Comparison of ENCODE assay signal across 13 cellular contexts in the genomic region with DNA sequence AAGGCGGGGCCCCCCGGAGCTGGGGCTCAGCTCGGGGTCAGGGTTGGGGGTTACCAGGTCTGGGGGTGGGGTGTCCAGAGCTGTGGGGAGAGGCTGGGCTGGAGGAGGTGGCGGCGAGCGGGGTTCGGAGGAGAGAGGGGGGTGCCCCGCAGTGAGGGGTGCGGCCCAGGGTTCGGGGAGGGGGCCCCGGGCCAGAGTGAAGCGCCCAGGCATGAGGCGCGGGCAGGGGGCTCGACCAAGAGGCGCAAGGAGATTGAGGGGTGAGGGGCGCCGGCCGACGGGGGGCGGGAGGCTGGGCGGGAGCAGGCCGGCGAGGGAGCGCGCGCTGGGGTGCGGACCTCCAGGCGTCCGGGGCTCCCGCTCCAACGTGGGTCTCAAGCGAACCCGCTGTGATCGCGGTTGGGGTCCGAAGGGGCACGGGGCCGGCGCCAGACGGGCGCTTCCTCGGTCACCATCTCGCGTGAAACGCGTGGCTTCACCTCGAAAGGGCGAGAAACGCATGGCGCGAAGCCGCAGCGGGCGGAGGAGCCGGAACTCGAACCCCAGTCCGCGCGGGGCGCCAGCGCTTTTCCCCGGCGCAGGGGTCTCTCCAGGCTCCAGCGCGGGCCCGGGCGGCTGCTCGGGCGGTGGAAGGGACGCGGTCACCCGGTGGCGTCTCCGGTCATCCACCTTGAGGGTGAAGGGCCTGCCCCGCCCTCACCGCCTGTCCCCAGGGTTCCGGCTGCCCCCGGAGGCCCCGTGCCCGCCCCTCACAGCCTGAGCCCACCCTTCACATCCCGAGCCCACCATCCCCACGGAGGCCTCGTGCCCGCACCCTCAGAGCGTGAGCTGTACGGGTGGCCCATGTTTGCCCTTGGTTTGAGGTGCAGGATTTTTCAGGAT. TPM values are rescaled to one million over a fixed set of nuclear protein-coding genes. Genes with fewer than 3 reads are reported as not detected.
A peak's percentile ranks its signal among the peaks of the same experiment; 100 is the strongest.
DNase-seq lines count a peak whose midpoint lies in the region; ATAC-seq and TF ChIP-seq lines count a peak whose summit lies in the region.
"Had no signal": no experiment of that assay in that cellular context is flagged by ENCODE, and none has a peak within 500 bp of the region (broad histone marks: within the 10 kb centered on the region; RNA-seq: fewer than 3 reads in every experiment).

No MANE protein-coding gene starts in this region.

- peak overlapping the region; percentile 65 for H3K4me3 ChIP-seq in GM12875 (ENCODE audit: low read depth, low read length)
- peak overlapping the region; percentile 81 for H3K4me3 ChIP-seq in RWPE2 (ENCODE audit: severe bottlenecking)
- H3K4me3 ChIP-seq in fibroblast of lung (replicated peaks in 1 of 4; ENCODE audit: control extremely low read depth in 1 of 4, insufficient read depth in 1 of 4, low read depth in 3 of 4, low read length in 4 of 4): peak overlapping the region; percentile 40 to 63 (median 50)
- peak overlapping the region in 5 of 8 donors; percentile 17 to 70 (median 38) for H3K4me3 ChIP-seq in spleen

- H3K36me3 ChIP-seq in RWPE2 (ENCODE audit: low read depth) (peaks cover 13% of the 10 kb centered on the region), fibroblast of lung (ENCODE audit: control insufficient read depth, insufficient read depth, low read length) (peaks cover 3% of the 10 kb centered on the region), spleen (no peaks in the 10 kb centered on the region)

- no peaks in the 10 kb centered on the region for H4K20me1 ChIP-seq in fibroblast of lung (ENCODE audit: control insufficient read depth, extremely low read depth, insufficient read depth, low read length)

- H3K4me1 Mint-ChIP-seq in natural killer cell treated with Interleukin-12 subunit alpha and Interleukin-12 subunit beta and Interleukin-15 and Interleukin-18, amount 100 ng/mL, for 72 hours (ENCODE audit: low read depth in 2 of 2): no peaks in the 10 kb centered on the region

- intact Hi-C loops in spleen (cut with DNase I; ENCODE audit: low total_unique reads): loop anchor here (10.0 kb wide), 1 partner anchor 68 kb away; no protein-coding TSS in a partner anchor

- 32 to 52% (median 45%) methylated on average over 61 to 87 of the region's 87 CpGs for WGBS in spleen, 5 donors

- H3K9ac ChIP-seq in fibroblast of lung (ENCODE audit: insufficient read depth, low read length): peak overlapping the region; percentile 62

- H3K36me3 Mint-ChIP-seq in natural killer cell treated with Interleukin-12 subunit alpha and Interleukin-12 subunit beta and Interleukin-15 and Interleukin-18, amount 100 ng/mL, for 72 hours: no peaks in the 10 kb centered on the region

- no peaks in the 10 kb centered on the region for H3K9me3 Mint-ChIP-seq in natural killer cell treated with Interleukin-12 subunit alpha and Interleukin-12 subunit beta and Interleukin-15 and Interleukin-18, amount 100 ng/mL, for 72 hours

- no peak for TF ChIP-seq POLR2A in spleen (IDR thresholded peaks at IDR 0.05)

- peak overlapping the region; percentile 53 for H3K27ac ChIP-seq in RWPE2 (ENCODE audit: poor library complexity, severe bottlenecking)
- H3K27ac ChIP-seq in fibroblast of lung (ENCODE audit: insufficient read depth, low read length): no peak overlapping the region
- H3K27ac ChIP-seq in spleen: no peak overlapping the region

- H3K79me2 ChIP-seq in fibroblast of lung (ENCODE audit: control insufficient read depth, insufficient read depth, low read length): peaks cover 5% of the 10 kb centered on the region

- no peak for TF ChIP-seq CTCF in GM12875 (IDR thresholded peaks at IDR 0.05; ENCODE audit: borderline replicate concordance, insufficient read depth, low read depth, low read length)
- TF ChIP-seq CTCF in RWPE2 (IDR thresholded peaks at IDR 0.05; ENCODE audit: poor library complexity, severe bottlenecking): no peak
- no peak for TF ChIP-seq CTCF in fibroblast of lung (conservative IDR thresholded peaks at IDR 0.05 in 1 of 2, IDR thresholded peaks at IDR 0.05 in 1 of 2; ENCODE audit: low read depth in 1 of 2, low read length in 2 of 2)
- TF ChIP-seq CTCF in spleen (IDR thresholded peaks at IDR 0.05 in 8 of 11, conservative IDR thresholded peaks at IDR 0.05 in 3 of 11): no peak

- no peak overlapping the region for H3K27ac Mint-ChIP-seq in natural killer cell treated with Interleukin-12 subunit alpha and Interleukin-12 subunit beta and Interleukin-15 and Interleukin-18, amount 100 ng/mL, for 72 hours

- H3K27me3 ChIP-seq in RWPE2 (ENCODE audit: insufficient read depth, poor library complexity, severe bottlenecking) (no peaks in the 10 kb centered on the region), fibroblast of lung (ENCODE audit: control insufficient read depth, insufficient read depth, low read length) (no peaks in the 10 kb centered on the region), spleen (replicated peaks in 1 of 7) (peaks cover 5 to 64% (median 40%) of the 10 kb centered on the region in 7 donors)

- ATAC-seq in RWPE2 (ENCODE audit: low read depth) (no peak), GM19023 (IDR thresholded peaks at IDR 0.05; ENCODE audit: unreplicated experiment) (no peak)
- no peak for ATAC-seq in natural killer cell treated with Interleukin-12 subunit alpha and Interleukin-12 subunit beta and Interleukin-15 and Interleukin-18, amount 100 ng/mL, for 72 hours

- H3K27me3 Mint-ChIP-seq in natural killer cell treated with Interleukin-12 subunit alpha and Interleukin-12 subunit beta and Interleukin-15 and Interleukin-18, amount 100 ng/mL, for 72 hours: peaks cover 7 to 16% of the 10 kb centered on the region in 2 donors

- peak overlapping the region; percentile 68 for H3K4me2 ChIP-seq in fibroblast of lung (ENCODE audit: extremely low read depth, insufficient read depth, low read length)

- DNase-seq in RWPE2 (ENCODE audit: low spot score) (peak; percentile 64), fibroblast of lung (ENCODE audit: low read depth in 2 of 2) (no peak), spleen (no peak), HT-29 (ENCODE audit: low spot score) (no peak), AG20443 (ENCODE audit: low spot score) (no peak)
- DNase-seq in natural killer cell treated with Interleukin-12 subunit alpha and Interleukin-12 subunit beta and Interleukin-15 and Interleukin-18, amount 100 ng/mL, for 72 hours (ENCODE audit: low spot score): no peak
- DNase-seq: central memory CD4-positive, alpha-beta T cell; NCI-H226; right cardiac atrium had no signal

- H3K4me1 ChIP-seq in RWPE2 (ENCODE audit: insufficient read depth, poor library complexity, severe bottlenecking) (peaks cover 1% of the 10 kb centered on the region), fibroblast of lung (ENCODE audit: control insufficient read depth, extremely low read depth, insufficient read depth, low read length) (peaks cover 7% of the 10 kb centered on the region), spleen (peaks cover 11 to 38% (median 25%) of the 10 kb centered on the region in 6 donors)

- H2AFZ ChIP-seq in fibroblast of lung (ENCODE audit: low read length): no peak overlapping the region

- H3K9me3 ChIP-seq in RWPE2 (ENCODE audit: severe bottlenecking): no peaks in the 10 kb centered on the region
- peaks cover 2% of the 10 kb centered on the region for H3K9me3 ChIP-seq in fibroblast of lung (ENCODE audit: control insufficient read depth, insufficient read depth, low read depth, low read length)
- no peaks in the 10 kb centered on the region for H3K9me3 ChIP-seq in spleen

- no peak overlapping the region for H3K4me3 Mint-ChIP-seq in natural killer cell treated with Interleukin-12 subunit alpha and Interleukin-12 subunit beta and Interleukin-15 and Interleukin-18, amount 100 ng/mL, for 72 hours

RNA-seq across cellular contexts. Expression of a gene that starts 0.9 kb away (rescaled TPM):
- total RNA-seq in fibroblast of lung (13.1 and 53.0 TPM in 2 replicates), spleen (1 to 10 TPM in 3 of 7 donors, under 1 TPM in 3, not detected in 1; 0.37 to 2.2 (median 1.0) TPM)
- polyA plus RNA-seq in fibroblast of lung (10.2 and 14.5 TPM in 2 replicates), spleen (1 to 10 TPM; 2.9 to 4.3 (median 3.7) TPM)
- 9.4 and 14.1 TPM in 2 replicates for polyA plus RNA-seq in fibroblast of lung (2012)
- polyA minus RNA-seq in fibroblast of lung (ENCODE audit: low replicate concordance): 8.0 and 15.7 TPM in 2 replicates
- 16.5 and 23.8 TPM in 2 replicates for total RNA-seq in HT-29 (2014; rRNA removed; shearing (Covaris generic))
- 1 to 10 TPM in 1 of 2 donors, under 1 TPM in 1; 0.81 to 4.2 TPM for total RNA-seq in natural killer cell treated with Interleukin-12 subunit alpha and Interleukin-12 subunit beta and Interleukin-15 and Interleukin-18, amount 100 ng/mL, for 72 hours
- total RNA-seq: right cardiac atrium had no signal
- polyA plus RNA-seq: right cardiac atrium had no signal

RNA-seq across cellular contexts. Expression of a gene that starts 15.9 kb away (rescaled TPM):
- total RNA-seq in fibroblast of lung: 3,823 and 3,824 TPM in 2 replicates
- polyA plus RNA-seq in fibroblast of lung: 1,441 and 1,442 TPM in 2 replicates
- 2,548 and 2,943 TPM in 2 replicates for polyA plus RNA-seq in fibroblast of lung (2012)
- 716 and 909 TPM in 2 replicates for polyA minus RNA-seq in fibroblast of lung (ENCODE audit: low replicate concordance)
- total RNA-seq in spleen: 1,000 to 10,000 TPM; 2,154 to 6,842 (median 2,799) TPM
- polyA plus RNA-seq in spleen: over 10,000 TPM; 13,171 to 16,278 (median 14,011) TPM
- total RNA-seq in HT-29 (2014; rRNA removed; shearing (Covaris generic)): 8,222 and 8,866 TPM in 2 replicates
- 1,000 to 10,000 TPM; 1,294 to 1,944 TPM for total RNA-seq in natural killer cell treated with Interleukin-12 subunit alpha and Interleukin-12 subunit beta and Interleukin-15 and Interleukin-18, amount 100 ng/mL, for 72 hours

RNA-seq across cellular contexts. Expression of a gene that starts 37.0 kb away (rescaled TPM):
- total RNA-seq in fibroblast of lung (under 0.01 and 0.17 TPM in 2 replicates), spleen (10 to 100 TPM in 1 of 7 donors, 1 to 10 TPM in 5, under 1 TPM in 1; 0.57 to 39.5 (median 4.0) TPM)
- polyA plus RNA-seq in fibroblast of lung (not detected in 2 replicates), spleen (1 to 10 TPM in 1 of 3 donors, under 1 TPM in 2; 0.33 to 2.0 (median 0.83) TPM)
- polyA plus RNA-seq in fibroblast of lung (2012): not detected in 2 replicates
- polyA minus RNA-seq in fibroblast of lung (ENCODE audit: low replicate concordance): not detected in 2 replicates
- 81.5 and 82.2 TPM in 2 replicates for total RNA-seq in HT-29 (2014; rRNA removed; shearing (Covaris generic))
- not detected for total RNA-seq in natural killer cell treated with Interleukin-12 subunit alpha and Interleukin-12 subunit beta and Interleukin-15 and Interleukin-18, amount 100 ng/mL, for 72 hours
- total RNA-seq: Daoy, mononuclear cell had no signal
